In the genomic region with DNA sequence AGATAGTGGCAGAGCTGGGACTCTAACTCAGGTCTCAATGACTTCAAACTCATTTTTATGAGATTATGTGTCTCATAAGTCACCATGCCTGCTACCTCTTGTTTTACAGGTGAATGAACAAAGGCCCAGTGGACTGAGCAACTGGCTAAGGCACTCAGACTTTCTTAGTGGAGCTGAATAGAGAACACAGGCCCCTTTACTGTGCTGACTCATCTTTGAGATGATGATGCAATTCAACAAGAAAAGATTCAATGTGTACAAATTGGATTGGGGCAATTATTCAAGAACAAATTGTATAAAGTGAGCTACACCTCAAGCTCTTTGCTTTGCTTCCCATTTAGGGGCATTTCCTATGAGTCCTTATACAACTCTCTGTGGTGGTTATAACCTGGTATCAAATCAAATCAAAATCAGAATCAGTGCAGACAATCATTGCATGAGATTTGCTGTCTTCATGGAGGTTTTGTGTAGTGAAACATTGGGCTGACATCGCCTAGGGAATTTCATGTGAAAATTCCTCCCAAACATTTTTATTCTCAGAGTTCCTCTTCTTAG, we compare ENCODE assay signal across 15 cellular contexts.
DNase-seq lines count a peak whose midpoint lies in the region; ATAC-seq lines count a peak whose summit lies in the region.
"Had no signal": no experiment of that assay in that cellular context is flagged by ENCODE, and none has a peak within 500 bp of the region (broad histone marks: within the 10 kb centered on the region; RNA-seq: fewer than 3 reads in every experiment).

No MANE protein-coding gene starts in this region.

- no peak for ATAC-seq in HG03460 (IDR thresholded peaks at IDR 0.05; ENCODE audit: unreplicated experiment)
- ATAC-seq: heart right ventricle had no signal

- DNase-seq in DMS53 (lab: John Stamatoyannopoulos, UW) (peak; percentile 34), DMS53 treated with DMSO at 0.1 percent for 48 hours (lab: John Stamatoyannopoulos, UW; ENCODE audit: unreplicated experiment) (no peak), MV-4-11 (lab: John Stamatoyannopoulos, UW) (peak; percentile 31), dedifferentiated amniotic fluid mesenchymal stem cell (ENCODE audit: extremely low spot score) (peak; percentile 26), non-pigmented ciliary epithelial cell (ENCODE audit: low read depth) (peak; percentile 26), putamen (ENCODE audit: low spot score) (no peak), SW 1271 (lab: John Stamatoyannopoulos, UW) (no peak)
- DNase-seq: 8988T; activated CD4-positive, alpha-beta T cell treated with anti-CD3 and anti-CD28 coated beads for 4 hours; activated gamma-delta T cell; cortex of kidney; heart right ventricle; NCI-H510A treated with DMSO at 0.1 percent for 48 hours; stimulated activated CD4-positive, alpha-beta T cell treated with anti-CD3 and anti-CD28 coated beads, Interleukin-4, amount 100 ng/mL, for 4 hours had no signal

Comparison
In these comparisons a context has a peak if more than half of its experiments do, and no peak if none do; other contexts are left out.
1. DNase-seq: peak in DMS53 (single experiment), MV-4-11 (single experiment), dedifferentiated amniotic fluid mesenchymal stem cell (single experiment) and non-pigmented ciliary epithelial cell (single experiment); none in DMS53 treated with DMSO at 0.1 percent for 48 hours (single experiment), putamen (single experiment) and SW 1271 (0 of 2).